1 cellular context compared by ENCODE assay signal in the genomic region with DNA sequence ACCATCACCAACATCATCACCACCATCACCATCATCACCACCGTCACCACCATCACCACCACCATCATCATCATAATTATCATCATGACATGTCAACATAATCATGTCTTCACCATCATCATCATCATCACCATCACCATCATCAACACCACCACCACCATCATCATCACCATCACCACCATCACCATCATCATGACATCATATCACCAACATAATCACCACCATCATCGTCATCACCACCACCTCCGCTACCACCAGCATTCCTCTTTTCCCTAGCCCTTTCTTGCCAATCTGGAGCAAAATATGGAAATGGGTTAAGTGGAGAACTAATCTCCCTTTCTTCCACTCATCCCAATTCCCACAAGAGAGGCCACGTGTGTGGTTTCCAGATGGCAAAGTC.
TF ChIP-seq lines count a peak whose summit lies in the region.

No MANE protein-coding gene starts in this region.

TF ChIP-seq in H1, 55 proteins besides CTCF, POLR2A, EP300 and RAD21:
- TF ChIP-seq CBX8 (IDR thresholded peaks at IDR 0.05; ENCODE audit: borderline replicate concordance, low read depth, low read length) (no peak), RNF2 (IDR thresholded peaks at IDR 0.05; ENCODE audit: borderline replicate concordance, low read depth, low read length, missing control alignments, poor library complexity, severe bottlenecking) (no peak), CHD1 (IDR thresholded peaks at IDR 0.05; ENCODE audit: low read depth, low read length) (no peak), POLR2AphosphoS5 (IDR thresholded peaks at IDR 0.05; ENCODE audit: low read depth, low read length) (no peak), POU5F1 (IDR thresholded peaks at IDR 0.05; ENCODE audit: low read depth, low read length) (no peak), TAF7 (optimal IDR thresholded peaks at IDR 0.05; ENCODE audit: borderline replicate concordance, low read depth, low read length) (no peak), MAFK (IDR thresholded peaks at IDR 0.05; ENCODE audit: low read depth, low read length) (no peak), SIX5 (IDR thresholded peaks at IDR 0.05; ENCODE audit: low read depth, low read length) (no peak), HDAC2 (IDR thresholded peaks at IDR 0.05; ENCODE audit: borderline replicate concordance in 1 of 2, low read depth in 2 of 2, low read length in 2 of 2) (no peak), RFX5 (IDR thresholded peaks at IDR 0.05; ENCODE audit: borderline replicate concordance, low read depth, low read length) (no peak), TEAD4 (IDR thresholded peaks at IDR 0.05; ENCODE audit: low read depth, low read length) (no peak), GABPA (IDR thresholded peaks at IDR 0.05; ENCODE audit: borderline replicate concordance, insufficient read depth, low read length) (no peak), RXRA (IDR thresholded peaks at IDR 0.05; ENCODE audit: insufficient read depth, low read depth, low read length) (no peak), KDM4A (IDR thresholded peaks at IDR 0.05; ENCODE audit: low read depth, low read length, severe bottlenecking) (no peak), CHD2 (IDR thresholded peaks at IDR 0.05; ENCODE audit: low read length) (no peak), YY1 (IDR thresholded peaks at IDR 0.05; ENCODE audit: low read depth, low read length) (no peak)
- TF ChIP-seq, protein P1, sequence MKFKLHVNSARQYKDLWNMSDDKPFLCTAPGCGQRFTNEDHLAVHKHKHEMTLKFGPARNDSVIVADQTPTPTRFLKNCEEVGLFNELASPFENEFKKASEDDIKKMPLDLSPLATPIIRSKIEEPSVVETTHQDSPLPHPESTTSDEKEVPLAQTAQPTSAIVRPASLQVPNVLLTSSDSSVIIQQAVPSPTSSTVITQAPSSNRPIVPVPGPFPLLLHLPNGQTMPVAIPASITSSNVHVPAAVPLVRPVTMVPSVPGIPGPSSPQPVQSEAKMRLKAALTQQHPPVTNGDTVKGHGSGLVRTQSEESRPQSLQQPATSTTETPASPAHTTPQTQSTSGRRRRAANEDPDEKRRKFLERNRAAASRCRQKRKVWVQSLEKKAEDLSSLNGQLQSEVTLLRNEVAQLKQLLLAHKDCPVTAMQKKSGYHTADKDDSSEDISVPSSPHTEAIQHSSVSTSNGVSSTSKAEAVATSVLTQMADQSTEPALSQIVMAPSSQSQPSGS (IDR thresholded peaks at IDR 0.05; ENCODE audit: low read length) = no peak
TF ChIP-seq in H1: peak in this region for 0.
